ENCODE assay signal across 6 cellular contexts in the genomic region with DNA sequence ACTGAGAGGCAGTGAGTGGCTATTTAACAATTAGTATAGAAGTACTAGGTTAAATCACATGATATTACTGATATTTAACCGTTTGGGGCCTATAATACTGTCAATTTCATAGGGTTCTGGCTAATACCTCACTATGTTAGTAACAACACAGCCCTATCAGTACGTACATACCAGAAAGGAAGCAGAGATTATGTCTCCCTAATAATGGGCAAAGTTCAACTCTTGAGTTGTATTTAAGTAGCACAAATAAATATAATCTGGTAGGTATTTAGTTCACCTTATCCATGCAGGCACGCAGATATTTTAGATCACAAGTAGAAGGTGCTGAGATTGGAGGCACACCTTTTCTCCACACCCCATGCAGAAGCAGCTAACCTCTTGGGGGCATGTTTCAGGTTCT.
"Had no signal": no experiment of that assay in that cellular context is flagged by ENCODE, and none has a peak within 500 bp of the region (broad histone marks: within the 10 kb centered on the region; RNA-seq: fewer than 3 reads in every experiment).

No MANE protein-coding gene starts in this region.

- H3K27ac ChIP-seq: HL-60 had no signal

- H3K4me2 ChIP-seq: GM23338 had no signal

- H3K4me3 ChIP-seq: GM23338, K562 had no signal

- ATAC-seq: GM23338, K562 had no signal

- H2AFZ ChIP-seq: GM23338 had no signal

- DNase-seq: H9, HCEC 1CT, IMR-90 had no signal
